Comparison of ENCODE assay signal across 21 cellular contexts in genomic region chr10:103144086-103144485, GRCh38. TPM values are rescaled to one million over a fixed set of nuclear protein-coding genes. Genes with fewer than 3 reads are reported as not detected.
A peak's percentile ranks its signal among the peaks of the same experiment; 100 is the strongest.
DNase-seq lines count a peak whose midpoint lies in the region; ATAC-seq, FAIRE-seq and TF ChIP-seq lines count a peak whose summit lies in the region.
"Had no signal": no experiment of that assay in that cellular context is flagged by ENCODE, and none has a peak within 500 bp of the region (broad histone marks: within the 10 kb centered on the region; RNA-seq: fewer than 3 reads in every experiment).

No MANE protein-coding gene starts in this region.

- H3K27me3 Mint-ChIP-seq in astrocyte (ENCODE audit: low read depth, unreplicated experiment), result no peaks in the 10 kb centered on the region

- no peak for TF ChIP-seq CTCF in PC-9 (conservative IDR thresholded peaks at IDR 0.05)
- TF ChIP-seq CTCF in astrocyte (IDR thresholded peaks at IDR 0.05; ENCODE audit: insufficient read depth, low read depth, low read length), result no peak
- TF ChIP-seq CTCF in gastrocnemius medialis (IDR thresholded peaks at IDR 0.05 in 4 of 5, conservative IDR thresholded peaks at IDR 0.05 in 1 of 5), result no peak

- ATAC-seq in gastrocnemius medialis, result no peak
- ATAC-seq: GM23338, HCT116 had no signal

- 0 out of 2 replicates have a peak overlapping the region, but pooled peaks have one; percentile 3 for H3K27ac ChIP-seq in PC-9
- H3K27ac ChIP-seq in astrocyte (ENCODE audit: low read depth, low read length), result no peak overlapping the region
- H3K27ac ChIP-seq in muscle layer of duodenum (ENCODE audit: low read length), result peak overlapping the region; percentile 4
- H3K27ac ChIP-seq in gastrocnemius medialis, result peak overlapping the region; percentile 74 to 93 (median 88)
- H3K27ac ChIP-seq: HL-60 had no signal

- H3K4me3 ChIP-seq in PC-9, result no peak overlapping the region
- no peak overlapping the region for H3K4me3 ChIP-seq in astrocyte (ENCODE audit: insufficient read depth, low read depth, low read length)
- H3K4me3 ChIP-seq in muscle layer of duodenum (ENCODE audit: low read depth in 1 of 2, low read length in 2 of 2), result no peak overlapping the region
- H3K4me3 ChIP-seq in gastrocnemius medialis, result peak overlapping the region; percentile 35 to 48 (median 44)
- H3K4me3 ChIP-seq: GM23338 had no signal

- no peak for TF ChIP-seq POLR2A in gastrocnemius medialis (IDR thresholded peaks at IDR 0.05)

- H3K4me2 ChIP-seq in PC-9, result no peak overlapping the region
- H3K4me2 ChIP-seq in astrocyte (ENCODE audit: low read length), result no peak overlapping the region
- H3K4me2 ChIP-seq: GM23338 had no signal

- H3K9me3 ChIP-seq in PC-9 (ENCODE audit: insufficient read depth, low read depth), result no peaks in the 10 kb centered on the region
- H3K9me3 ChIP-seq in astrocyte (ENCODE audit: insufficient read depth, low read depth, low read length), result no peaks in the 10 kb centered on the region
- H3K9me3 ChIP-seq in muscle layer of duodenum (ENCODE audit: control insufficient read depth in 1 of 2, low read length in 2 of 2), result no peaks in the 10 kb centered on the region
- no peaks in the 10 kb centered on the region for H3K9me3 ChIP-seq in gastrocnemius medialis

- peak overlapping the region; percentile 30 for H3K27ac Mint-ChIP-seq in astrocyte (ENCODE audit: unreplicated experiment)
- H3K27ac Mint-ChIP-seq: GM23338 had no signal

- H3K4me1 ChIP-seq in PC-9 (replicated peaks; ENCODE audit: insufficient read depth) (peaks cover 34% of the 10 kb centered on the region), astrocyte (ENCODE audit: insufficient read depth, low read length) (peaks cover 18% of the 10 kb centered on the region), muscle layer of duodenum (ENCODE audit: control insufficient read depth in 1 of 2, insufficient read depth in 2 of 2, low read length in 2 of 2) (peaks cover 0 to 33% of the 10 kb centered on the region in 2 donors), gastrocnemius medialis (peaks cover 40 to 77% of the 10 kb centered on the region in 2 donors)

- peaks cover 39% of the 10 kb centered on the region for H3F3A ChIP-seq in PC-9 (ENCODE audit: insufficient read depth, low read depth)

- BruUV-seq in PC-9 (replicated peaks; lab: Mats Ljungman, UMichigan), result no TSS peak

- POLR2A ChIA-PET in PC-9 (lab: Charles Lee; ENCODE audit: unreplicated experiment), result no interaction called here

- intact Hi-C loops in PC-9 (cut with micrococcal nuclease; ENCODE audit: unreplicated experiment), result no loop called here
- intact Hi-C loops in gastrocnemius medialis (cut with DNase I; ENCODE audit: low total_unique reads), result no loop called here

- CTCF ChIA-PET in PC-9 (lab: Charles Lee), result no interaction called here

- H3K9ac ChIP-seq in astrocyte (ENCODE audit: low read length), result no peak overlapping the region

- no peaks in the 10 kb centered on the region for H3K9me3 Mint-ChIP-seq in astrocyte (ENCODE audit: unreplicated experiment)
- H3K9me3 Mint-ChIP-seq: CD14-positive monocyte, GM23338 had no signal

- peaks cover 47% of the 10 kb centered on the region for H3K79me2 ChIP-seq in PC-9 (ENCODE audit: low read depth)
- peaks cover 41% of the 10 kb centered on the region for H3K79me2 ChIP-seq in astrocyte (ENCODE audit: insufficient read depth, low read length)

- H3K4me1 Mint-ChIP-seq in astrocyte (ENCODE audit: low read depth, unreplicated experiment), result peaks cover 23% of the 10 kb centered on the region

- H3K27me3 ChIP-seq in PC-9 (ENCODE audit: insufficient read depth, low read depth) (no peaks in the 10 kb centered on the region), astrocyte (ENCODE audit: insufficient read depth, low read length) (no peaks in the 10 kb centered on the region), muscle layer of duodenum (ENCODE audit: low read depth, low read length) (no peaks in the 10 kb centered on the region), gastrocnemius medialis (no peaks in the 10 kb centered on the region)

- H3K36me3 Mint-ChIP-seq in astrocyte (ENCODE audit: low read depth, unreplicated experiment), result peaks cover 4% of the 10 kb centered on the region

- no peaks in the 10 kb centered on the region for H3K9me2 ChIP-seq in PC-9 (ENCODE audit: insufficient read depth)

- H3K36me3 ChIP-seq in PC-9 (ENCODE audit: low read depth) (peaks cover 21% of the 10 kb centered on the region; the same call in 1 of the 2 replicates), astrocyte (ENCODE audit: insufficient read depth, low read length) (no peaks in the 10 kb centered on the region), muscle layer of duodenum (ENCODE audit: control insufficient read depth in 1 of 2, insufficient read depth in 2 of 2, low read length in 2 of 2) (peaks cover 0 to 5% of the 10 kb centered on the region in 2 donors), gastrocnemius medialis (peaks cover 0 to 8% of the 10 kb centered on the region in 2 donors)

- in situ Hi-C loops in gastrocnemius medialis (cut with MboI; ENCODE audit: low sequenced_read_pairs in 4 of 4), result no loop called here

- DNase-seq in PC-9 (no peak), astrocyte (ENCODE audit: low read depth) (no peak), gastrocnemius medialis (no peak), SK-N-DZ (ENCODE audit: low spot score) (no peak), GM19239 (ENCODE audit: insufficient read length, low spot score) (no peak)
- DNase-seq in activated CD4-positive, alpha-beta T cell treated with anti-CD3 and anti-CD28 coated beads, Interleukin-2, amount 50 U/mL, for 1 hour, result no peak
- DNase-seq: AML-193, COR-L47, GF-D8, KBM-7, NCI-H1417 treated with DMSO at 0.1 percent for 48 hours, NCI-H1930, NCI-H2171 treated with DMSO at 0.1 percent for 48 hours, NCI-H446 treated with DMSO at 0.1 percent for 48 hours, NCI-H748 treated with DMSO at 0.1 percent for 48 hours had no signal

- H3K4me3 Mint-ChIP-seq in astrocyte (ENCODE audit: unreplicated experiment), result no peak overlapping the region
- H3K4me3 Mint-ChIP-seq: CD14-positive monocyte, GM23338 had no signal

- H2AFZ ChIP-seq in PC-9 (no peak overlapping the region), astrocyte (ENCODE audit: low read depth, low read length) (no peak overlapping the region)
- H2AFZ ChIP-seq: GM23338 had no signal

- no peaks in the 10 kb centered on the region for H4K20me1 ChIP-seq in PC-9 (ENCODE audit: insufficient read depth)
- H4K20me1 ChIP-seq in astrocyte (ENCODE audit: insufficient read depth, low read length), result peaks cover 14% of the 10 kb centered on the region

- FAIRE-seq in astrocyte (lab: Jason Lieb, UNC) (no peak), GM19239 (lab: Jason Lieb, UNC) (no peak)
- FAIRE-seq: GM12891 had no signal

RNA-seq across cellular contexts. Expression of gene NT5C2, which starts 49.0 kb away (rescaled TPM):
- total RNA-seq in PC-9 (2021) (47.1 and 67.9 TPM in 2 replicates), astrocyte (89.4 and 113 TPM in 2 replicates), gastrocnemius medialis (10 to 100 TPM; 33.5 to 53.2 (median 35.3) TPM)
- 26.0 and 28.0 TPM in 2 replicates for polyA plus RNA-seq in SK-N-DZ (2014; cell fraction: cytosol; rRNA removed)
- polyA plus RNA-seq in SK-N-DZ (2014; cell fraction: nucleus; rRNA removed), result 37.3 and 50.9 TPM in 2 replicates

Comparison
In these comparisons a context has a peak if more than half of its experiments do, and no peak if none do; other contexts are left out.
1. H3K4me3 ChIP-seq: peak in gastrocnemius medialis (4 of 4); none in PC-9 (single experiment), astrocyte (single experiment) and muscle layer of duodenum (0 of 2).